In genomic region chr22:33659423-33659822, GRCh38 we compare ENCODE assay signal across 17 cellular contexts.
DNase-seq lines count a peak whose midpoint lies in the region; ATAC-seq, FAIRE-seq and TF ChIP-seq lines count a peak whose summit lies in the region.
"Had no signal": no experiment of that assay in that cellular context is flagged by ENCODE, and none has a peak within 500 bp of the region (broad histone marks: within the 10 kb centered on the region; RNA-seq: fewer than 3 reads in every experiment).

No MANE protein-coding gene starts in this region.

- H3K36me3 ChIP-seq in mesenchymal stem cell (ENCODE audit: control insufficient read depth in 1 of 2, insufficient read depth in 2 of 2, low read depth in 1 of 2, low read length in 2 of 2) (no peaks in the 10 kb centered on the region), stomach (no peaks in the 10 kb centered on the region)
- H3K36me3 ChIP-seq: MG63 had no signal

- H2BK5ac ChIP-seq in mesenchymal stem cell (ENCODE audit: low read depth, low read length, poor library complexity, severe bottlenecking): no peak overlapping the region

- H3K18ac ChIP-seq in mesenchymal stem cell (ENCODE audit: low read depth in 1 of 2, low read length in 2 of 2): no peak overlapping the region

- TF ChIP-seq POLR2A in stomach (IDR thresholded peaks at IDR 0.05): no peak

- H3K9me3 ChIP-seq in mesenchymal stem cell (ENCODE audit: control insufficient read depth, low read length): peaks cover 3% of the 10 kb centered on the region
- H3K9me3 ChIP-seq in stomach: no peaks in the 10 kb centered on the region
- H3K9me3 ChIP-seq: MG63 had no signal

- no peak overlapping the region for H4K91ac ChIP-seq in mesenchymal stem cell (ENCODE audit: low read length)

- ATAC-seq in GM19023 (IDR thresholded peaks at IDR 0.05; ENCODE audit: unreplicated experiment): no peak
- no peak for ATAC-seq in GM18867 (IDR thresholded peaks at IDR 0.05; ENCODE audit: unreplicated experiment)
- ATAC-seq: Panc1 had no signal

- H3K4ac ChIP-seq in mesenchymal stem cell (ENCODE audit: low read depth in 1 of 2, low read length in 2 of 2): no peak overlapping the region

- H3K4me1 ChIP-seq in mesenchymal stem cell (ENCODE audit: control insufficient read depth, insufficient read depth, low read depth, low read length) (no peaks in the 10 kb centered on the region), stomach (peaks cover 0 to 26% (median 13%) of the 10 kb centered on the region in 4 donors)

- H2AK5ac ChIP-seq in mesenchymal stem cell (ENCODE audit: low read length, severe bottlenecking): no peak overlapping the region

- FAIRE-seq in RCC 7860 (lab: Jason Lieb, UNC): no peak
- FAIRE-seq: endothelial cell of umbilical vein, G401.6 had no signal

- no peaks in the 10 kb centered on the region for H3K79me1 ChIP-seq in mesenchymal stem cell (replicated peaks; ENCODE audit: low read length, poor library complexity, severe bottlenecking)

- 97% methylated on average over 2 of the region's 2 CpGs for WGBS in mesenchymal stem cell
- WGBS in stomach, 5 donors: 54 to 84% (median 68%) methylated on average over 2 of the region's 2 CpGs

- no peak overlapping the region for H3K4me2 ChIP-seq in mesenchymal stem cell (ENCODE audit: low read length, poor library complexity, severe bottlenecking)

- no peak overlapping the region for H3K23ac ChIP-seq in mesenchymal stem cell (ENCODE audit: low read length in 2 of 2)

- H3K27ac ChIP-seq in mesenchymal stem cell (ENCODE audit: low read length, poor library complexity, severe bottlenecking): no peak overlapping the region
- peak overlapping the region in 4 of 5 donors; percentile 12 to 52 (median 26) for H3K27ac ChIP-seq in stomach
- H3K27ac ChIP-seq: VCaP had no signal

- H3K9ac ChIP-seq in mesenchymal stem cell (ENCODE audit: low read length): peak overlapping the region; percentile 90

- DNase-seq in Daoy (ENCODE audit: low read depth) (peak; percentile 36), fibroblast of gingiva (ENCODE audit: low read depth) (peak; percentile 35), mesenchymal stem cell (no peak), stomach (no peak), NCI-H345 treated with DMSO at 0.1 percent for 48 hours (lab: John Stamatoyannopoulos, UW; ENCODE audit: unreplicated experiment) (no peak), RCC 7860 (ENCODE audit: low spot score) (no peak)
- DNase-seq: COR-L47; MG63; NCI-H187 treated with DMSO at 0.1 percent for 48 hours; NCI-H748 treated with DMSO at 0.1 percent for 48 hours; stimulated activated CD8-positive, alpha-beta memory T cell treated with anti-CD3 and anti-CD28 coated beads, Interleukin-4, amount 100 ng/mL, for 48 hours had no signal

- intact Hi-C loops in stomach (cut with DNase I; ENCODE audit: low total_unique reads): no loop called here

- H3K14ac ChIP-seq in mesenchymal stem cell (ENCODE audit: low read length in 2 of 2): no peak overlapping the region

- H3K27me3 ChIP-seq in mesenchymal stem cell (ENCODE audit: control insufficient read depth in 1 of 2, insufficient read depth in 1 of 2, low read length in 2 of 2): no peaks in the 10 kb centered on the region
- H3K27me3 ChIP-seq in stomach: no peaks in the 10 kb centered on the region
- H3K27me3 ChIP-seq: MG63 had no signal

- H2BK15ac ChIP-seq in mesenchymal stem cell (ENCODE audit: low read depth, poor library complexity, severe bottlenecking): no peak overlapping the region

- no peak overlapping the region for H2AFZ ChIP-seq in mesenchymal stem cell (ENCODE audit: low read depth, low read length)

- no peak overlapping the region for H4K8ac ChIP-seq in mesenchymal stem cell (ENCODE audit: low read length)

- no peak for TF ChIP-seq EP300 in stomach (IDR thresholded peaks at IDR 0.05)

- H2BK120ac ChIP-seq in mesenchymal stem cell (ENCODE audit: low read depth, low read length): no peak overlapping the region

- H3K4me3 ChIP-seq in mesenchymal stem cell (ENCODE audit: insufficient read depth in 1 of 2, low read depth in 1 of 2, low read length in 2 of 2) (peak overlapping the region in 1 of 2 experiments; percentile 4), stomach (no peak overlapping the region)
- H3K4me3 ChIP-seq: MG63 had no signal

- no peak for TF ChIP-seq CTCF in stomach (IDR thresholded peaks at IDR 0.05)

- no peak overlapping the region for H2BK12ac ChIP-seq in mesenchymal stem cell (ENCODE audit: low read length in 2 of 2)

Comparison
In these comparisons a context has a peak if more than half of its experiments do, and no peak if none do; other contexts are left out.
1. DNase-seq: peak in Daoy (single experiment) and fibroblast of gingiva (single experiment); none in mesenchymal stem cell (single experiment), stomach (single experiment), NCI-H345 treated with DMSO at 0.1 percent for 48 hours (single experiment) and RCC 7860 (single experiment).